In the genomic region with DNA sequence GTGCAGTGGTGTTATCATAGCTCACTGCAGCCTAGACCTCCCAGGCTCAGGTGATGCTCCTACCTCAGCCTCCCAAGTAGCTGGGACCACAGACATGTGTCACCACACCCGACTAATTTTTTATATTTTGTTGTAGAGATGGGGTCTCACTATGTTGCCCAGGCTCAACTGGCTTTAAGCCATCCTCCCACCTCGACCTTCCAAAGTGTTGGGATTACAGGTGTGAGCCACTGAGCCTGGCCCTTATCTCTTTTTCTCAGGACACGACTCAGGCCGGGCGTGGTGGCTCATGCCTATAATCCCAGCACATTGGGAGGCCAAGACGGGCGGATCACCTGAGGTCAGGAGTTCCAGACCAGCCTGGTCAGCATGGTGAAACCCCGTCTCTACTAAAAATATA, we compare ENCODE assay signal across 4 cellular contexts. TPM values are rescaled to one million over a fixed set of nuclear protein-coding genes. Genes with fewer than 3 reads are reported as not detected.
A peak's percentile ranks its signal among the peaks of the same experiment; 100 is the strongest.
DNase-seq lines count a peak whose midpoint lies in the region; ATAC-seq, FAIRE-seq and TF ChIP-seq lines count a peak whose summit lies in the region.
"Not testable (repeated sequence)": the region's sequence is repeated elsewhere in the genome, so short reads cannot be mapped to it uniquely, and the experiment has no call there.

No MANE protein-coding gene starts in this region.

- DNase-seq in RWPE2 (ENCODE audit: low spot score): peak; percentile 36
- not testable (repeated sequence) for DNase-seq in HepG2 (ENCODE audit: low spot score); nephron progenitor cell

- TF ChIP-seq CTCF in HEK293 (tag by site-specific recombination; IDR thresholded peaks at IDR 0.05); RWPE2 (IDR thresholded peaks at IDR 0.05; ENCODE audit: poor library complexity, severe bottlenecking); HepG2 (CRISPR knock-in tag; IDR thresholded peaks at IDR 0.05); nephron progenitor cell (IDR thresholded peaks at IDR 0.05): not testable (repeated sequence)

- not testable (repeated sequence) for H3K4me3 Mint-ChIP-seq in nephron progenitor cell

- BruUV-seq in HepG2 (replicated peaks; lab: Mats Ljungman, UMichigan): not testable (repeated sequence)

- not testable (repeated sequence) for H3K9me3 Mint-ChIP-seq in nephron progenitor cell

- H3K9me3 ChIP-seq in HEK293 (ENCODE audit: control insufficient read depth, insufficient read depth, low read depth, low read length); RWPE2 (ENCODE audit: severe bottlenecking); HepG2 (ENCODE audit: low read length): not testable (repeated sequence)

- not testable (repeated sequence) for H2AFZ ChIP-seq in HepG2 (ENCODE audit: low read length)

- not testable (repeated sequence) for H3K4me2 ChIP-seq in HepG2 (ENCODE audit: low read depth, low read length)

- CTCF ChIA-PET in HEK293 (lab: Yijun Ruan, JAX): interaction anchor here (0.6 kb wide), 1 partner anchor 367 kb away, joined by 4 read pairs; no protein-coding TSS in a partner anchor
- CTCF ChIA-PET in HepG2 (lab: Yijun Ruan, JAX; ENCODE audit: low intra/inter-chr PET ratio, low total read pairs): not testable (repeated sequence)

- H3K79me2 ChIP-seq in HepG2 (ENCODE audit: insufficient read depth, low read length): not testable (repeated sequence)

- H3K27ac Mint-ChIP-seq in nephron progenitor cell: peak overlapping the region; percentile 79

- TF ChIP-seq POLR2A in HepG2 (IDR thresholded peaks at IDR 0.05; ENCODE audit: insufficient read depth in 1 of 2, low read depth in 2 of 2, low read length in 2 of 2): not testable (repeated sequence)

- in situ Hi-C loops in HepG2 (cut with HindIII; ENCODE audit: extremely low pct_ligation_motif_present, low pct_unique_long_range_greater_than_20kb): not testable (repeated sequence)

- ATAC-seq in RWPE2 (ENCODE audit: low read depth); HepG2: not testable (repeated sequence)

- WGBS in HepG2 (ENCODE audit: low lambda C conversion rate): 55% methylated on average over 8 of the region's 8 CpGs

- not testable (repeated sequence) for H3K27ac ChIP-seq in HEK293 (ENCODE audit: extremely low read depth, low read depth, low read length); RWPE2 (ENCODE audit: poor library complexity, severe bottlenecking); HepG2 (ENCODE audit: extremely low read length, insufficient read depth, low read length)

- not testable (repeated sequence) for TF ChIP-seq RAD21 in HepG2 (CRISPR knock-in tag; IDR thresholded peaks at IDR 0.05)

- H3K9ac ChIP-seq in HepG2 (ENCODE audit: insufficient read depth, low read depth, low read length): not testable (repeated sequence)

- not testable (repeated sequence) for H3K4me1 ChIP-seq in HEK293 (ENCODE audit: control insufficient read depth, insufficient read depth, low read length); RWPE2 (ENCODE audit: insufficient read depth, poor library complexity, severe bottlenecking)
- peaks cover 40% of the 10 kb centered on the region for H3K4me1 ChIP-seq in HepG2 (ENCODE audit: insufficient read depth, low read length)

- intact Hi-C loops in HepG2 (cut with micrococcal nuclease; ENCODE audit: unreplicated experiment): not testable (repeated sequence)

- H3K4me3 ChIP-seq in HEK293 (ENCODE audit: low read depth, low read length); RWPE2 (ENCODE audit: severe bottlenecking); HepG2 (replicated peaks in 1 of 3; ENCODE audit: insufficient read depth in 1 of 3, low read depth in 2 of 3, low read length in 3 of 3): not testable (repeated sequence)

- peaks cover 11% of the 10 kb centered on the region for H3K4me1 Mint-ChIP-seq in nephron progenitor cell

- not testable (repeated sequence) for H4K20me1 ChIP-seq in HepG2 (ENCODE audit: insufficient read depth, low read length)

- H3K36me3 Mint-ChIP-seq in nephron progenitor cell (ENCODE audit: low read depth): not testable (repeated sequence)

- not testable (repeated sequence) for H3K27me3 ChIP-seq in RWPE2 (ENCODE audit: insufficient read depth, poor library complexity, severe bottlenecking)
- H3K27me3 ChIP-seq in HepG2 (ENCODE audit: control insufficient read depth in 1 of 2, insufficient read depth in 2 of 2, low read length in 2 of 2): peaks cover 11 to 61% of the 10 kb centered on the region in 2 experiments

- POLR2A ChIA-PET in HEK293 (lab: Yijun Ruan, JAX) (interaction anchor here (0.7 kb wide), 1 partner anchor 87 kb away, joined by 3 read pairs; no protein-coding TSS in a partner anchor), HepG2 (lab: Yijun Ruan, JAX) (interaction anchor here (0.6 kb wide), 1 partner anchor 82 kb away, joined by 3 read pairs; no protein-coding TSS in a partner anchor)

- H3K36me3 ChIP-seq in HEK293 (ENCODE audit: control insufficient read depth in 2 of 2, insufficient read depth in 1 of 2, low read length in 2 of 2); RWPE2 (ENCODE audit: low read depth); HepG2 (replicated peaks in 1 of 2; ENCODE audit: control insufficient read depth in 1 of 2, insufficient read depth in 2 of 2, low read length in 2 of 2): not testable (repeated sequence)

- not testable (repeated sequence) for FAIRE-seq in HepG2 (lab: Jason Lieb, UNC)

- not testable (repeated sequence) for TF ChIP-seq EP300 in HepG2 (IDR thresholded peaks at IDR 0.05; ENCODE audit: low read depth in 2 of 2, low read length in 2 of 2); HepG2 (CRISPR knock-in tag; IDR thresholded peaks at IDR 0.05; ENCODE audit: borderline replicate concordance)

- peaks cover 34% of the 10 kb centered on the region for H3K27me3 Mint-ChIP-seq in nephron progenitor cell (ENCODE audit: low read depth, poor library complexity)

RNA-seq across cellular contexts. Expression of a gene that starts 27.5 kb away (rescaled TPM):
- total RNA-seq in HepG2 (2016; rRNA removed; fragmentation: Illumina TruSeq; extraction: Trizol): 111 and 140 TPM in 2 replicates
- 76.5 and 89.9 TPM in 2 replicates for total RNA-seq in HepG2 (2016; cell fraction: cytosol; rRNA removed; fragmentation: Illumina TruSeq; extraction: Trizol; ENCODE audit: low read depth)
- total RNA-seq in HepG2 (2016; cell fraction: insoluble cytoplasmic fraction; rRNA removed; fragmentation: Illumina TruSeq; extraction: Trizol): 100 and 147 TPM in 2 replicates
- total RNA-seq in HepG2 (2016; cell fraction: membrane; rRNA removed; fragmentation: Illumina TruSeq; extraction: Trizol): 143 and 165 TPM in 2 replicates
- 53.5 and 61.2 TPM in 2 replicates for total RNA-seq in HepG2 (2016; cell fraction: nucleus; rRNA removed; fragmentation: Illumina TruSeq; extraction: Trizol)
- 46.5 and 59.7 TPM in 2 replicates for polyA plus RNA-seq in HepG2 (2011; rRNA removed)
- 37.0 and 59.3 TPM in 2 replicates for polyA plus RNA-seq in HepG2 (2011; cell fraction: cytosol; rRNA removed)
- polyA plus RNA-seq in HepG2 (2011; cell fraction: nucleus; rRNA removed): 97.5 and 120 TPM in 2 replicates
- polyA plus RNA-seq in HepG2 (2012): 28.3 and 32.0 TPM in 2 replicates
- 77.4 and 92.5 TPM in 2 replicates for polyA plus RNA-seq in HepG2 (2016; cell fraction: cytosol; fragmentation: Illumina TruSeq; extraction: Trizol; ENCODE audit: low read depth)
- polyA plus RNA-seq in HepG2 (2016; cell fraction: insoluble cytoplasmic fraction; fragmentation: Illumina TruSeq; extraction: Trizol; ENCODE audit: low read depth): 90.7 and 117 TPM in 2 replicates
- 117 and 123 TPM in 2 replicates for polyA plus RNA-seq in HepG2 (2016; cell fraction: membrane; fragmentation: Illumina TruSeq; extraction: Trizol; ENCODE audit: low read depth)
- polyA plus RNA-seq in HepG2 (2016; cell fraction: nucleus; fragmentation: Illumina TruSeq; extraction: Trizol; ENCODE audit: insufficient read depth, low read depth): 106 and 108 TPM in 2 replicates
- polyA minus RNA-seq in HepG2 (2011; rRNA and poly(A)+ RNA removed; ENCODE audit: low replicate concordance): 55.9 and 103 TPM in 2 replicates
- 23.3 and 25.9 TPM in 2 replicates for polyA minus RNA-seq in HepG2 (2011; cell fraction: cytosol; rRNA and poly(A)+ RNA removed)
- polyA minus RNA-seq in HepG2 (2011; cell fraction: nucleus; rRNA and poly(A)+ RNA removed): 32.0 and 34.5 TPM in 2 replicates

RNA-seq across cellular contexts. Expression of a gene that starts 36.4 kb away (rescaled TPM):
- total RNA-seq in HepG2 (2016; rRNA removed; fragmentation: Illumina TruSeq; extraction: Trizol): 39.1 and 72.5 TPM in 2 replicates
- total RNA-seq in HepG2 (2016; cell fraction: cytosol; rRNA removed; fragmentation: Illumina TruSeq; extraction: Trizol; ENCODE audit: low read depth): 76.8 and 84.3 TPM in 2 replicates
- 47.2 and 70.7 TPM in 2 replicates for total RNA-seq in HepG2 (2016; cell fraction: insoluble cytoplasmic fraction; rRNA removed; fragmentation: Illumina TruSeq; extraction: Trizol)
- 95.6 and 107 TPM in 2 replicates for total RNA-seq in HepG2 (2016; cell fraction: membrane; rRNA removed; fragmentation: Illumina TruSeq; extraction: Trizol)
- total RNA-seq in HepG2 (2016; cell fraction: nucleus; rRNA removed; fragmentation: Illumina TruSeq; extraction: Trizol): 26.8 and 29.8 TPM in 2 replicates
- polyA plus RNA-seq in HepG2 (2011; rRNA removed): 94.1 and 112 TPM in 2 replicates
- polyA plus RNA-seq in HepG2 (2011; cell fraction: cytosol; rRNA removed): 137 and 215 TPM in 2 replicates
- polyA plus RNA-seq in HepG2 (2011; cell fraction: nucleus; rRNA removed): 94.6 and 96.1 TPM in 2 replicates
- polyA plus RNA-seq in HepG2 (2012): 83.0 and 86.6 TPM in 2 replicates
- polyA plus RNA-seq in HepG2 (2016; cell fraction: cytosol; fragmentation: Illumina TruSeq; extraction: Trizol; ENCODE audit: low read depth): 367 and 487 TPM in 2 replicates
- polyA plus RNA-seq in HepG2 (2016; cell fraction: insoluble cytoplasmic fraction; fragmentation: Illumina TruSeq; extraction: Trizol; ENCODE audit: low read depth): 281 and 289 TPM in 2 replicates
- 273 and 345 TPM in 2 replicates for polyA plus RNA-seq in HepG2 (2016; cell fraction: membrane; fragmentation: Illumina TruSeq; extraction: Trizol; ENCODE audit: low read depth)
- polyA plus RNA-seq in HepG2 (2016; cell fraction: nucleus; fragmentation: Illumina TruSeq; extraction: Trizol; ENCODE audit: insufficient read depth, low read depth): 148 and 167 TPM in 2 replicates
- polyA minus RNA-seq in HepG2 (2011; rRNA and poly(A)+ RNA removed; ENCODE audit: low replicate concordance): 58.6 and 62.0 TPM in 2 replicates
- polyA minus RNA-seq in HepG2 (2011; cell fraction: cytosol; rRNA and poly(A)+ RNA removed): 34.6 and 36.8 TPM in 2 replicates
- polyA minus RNA-seq in HepG2 (2011; cell fraction: nucleus; rRNA and poly(A)+ RNA removed): 24.0 and 29.4 TPM in 2 replicates

RNA-seq across cellular contexts. Expression of a gene that starts 55.8 kb away (rescaled TPM):
- total RNA-seq in HepG2 (2016; rRNA removed; fragmentation: Illumina TruSeq; extraction: Trizol): 54.1 and 73.3 TPM in 2 replicates
- total RNA-seq in HepG2 (2016; cell fraction: cytosol; rRNA removed; fragmentation: Illumina TruSeq; extraction: Trizol; ENCODE audit: low read depth): 23.7 and 25.3 TPM in 2 replicates
- total RNA-seq in HepG2 (2016; cell fraction: insoluble cytoplasmic fraction; rRNA removed; fragmentation: Illumina TruSeq; extraction: Trizol): 46.3 and 75.5 TPM in 2 replicates
- total RNA-seq in HepG2 (2016; cell fraction: membrane; rRNA removed; fragmentation: Illumina TruSeq; extraction: Trizol): 26.2 and 27.2 TPM in 2 replicates
- total RNA-seq in HepG2 (2016; cell fraction: nucleus; rRNA removed; fragmentation: Illumina TruSeq; extraction: Trizol): 61.6 and 70.3 TPM in 2 replicates
- 78.1 and 85.3 TPM in 2 replicates for polyA plus RNA-seq in HepG2 (2011; rRNA removed)
- polyA plus RNA-seq in HepG2 (2011; cell fraction: cytosol; rRNA removed): 23.0 and 37.1 TPM in 2 replicates
- 599 and 842 TPM in 2 replicates for polyA plus RNA-seq in HepG2 (2011; cell fraction: nucleus; rRNA removed)
- 50.3 and 58.5 TPM in 2 replicates for polyA plus RNA-seq in HepG2 (2012)
- polyA plus RNA-seq in HepG2 (2016; cell fraction: cytosol; fragmentation: Illumina TruSeq; extraction: Trizol; ENCODE audit: low read depth): 10.3 and 14.6 TPM in 2 replicates
- polyA plus RNA-seq in HepG2 (2016; cell fraction: insoluble cytoplasmic fraction; fragmentation: Illumina TruSeq; extraction: Trizol; ENCODE audit: low read depth): 49.0 and 65.5 TPM in 2 replicates
- polyA plus RNA-seq in HepG2 (2016; cell fraction: membrane; fragmentation: Illumina TruSeq; extraction: Trizol; ENCODE audit: low read depth): 20.0 and 26.0 TPM in 2 replicates
- polyA plus RNA-seq in HepG2 (2016; cell fraction: nucleus; fragmentation: Illumina TruSeq; extraction: Trizol; ENCODE audit: insufficient read depth, low read depth): 239 and 240 TPM in 2 replicates
- polyA minus RNA-seq in HepG2 (2011; rRNA and poly(A)+ RNA removed; ENCODE audit: low replicate concordance): 124 and 132 TPM in 2 replicates
- polyA minus RNA-seq in HepG2 (2011; cell fraction: cytosol; rRNA and poly(A)+ RNA removed): 22.8 and 27.9 TPM in 2 replicates
- 76.9 and 79.1 TPM in 2 replicates for polyA minus RNA-seq in HepG2 (2011; cell fraction: nucleus; rRNA and poly(A)+ RNA removed)

RNA-seq across cellular contexts. Expression of a gene that starts 56.0 kb away (rescaled TPM):
- 18.8 and 20.8 TPM in 2 replicates for total RNA-seq in HepG2 (2016; rRNA removed; fragmentation: Illumina TruSeq; extraction: Trizol)
- total RNA-seq in HepG2 (2016; cell fraction: cytosol; rRNA removed; fragmentation: Illumina TruSeq; extraction: Trizol; ENCODE audit: low read depth): 17.5 and 20.2 TPM in 2 replicates
- 21.5 and 21.9 TPM in 2 replicates for total RNA-seq in HepG2 (2016; cell fraction: insoluble cytoplasmic fraction; rRNA removed; fragmentation: Illumina TruSeq; extraction: Trizol)
- total RNA-seq in HepG2 (2016; cell fraction: membrane; rRNA removed; fragmentation: Illumina TruSeq; extraction: Trizol): 24.3 and 26.3 TPM in 2 replicates
- 10.5 and 14.3 TPM in 2 replicates for total RNA-seq in HepG2 (2016; cell fraction: nucleus; rRNA removed; fragmentation: Illumina TruSeq; extraction: Trizol)
- polyA plus RNA-seq in HepG2 (2011; rRNA removed): 30.8 and 32.1 TPM in 2 replicates
- 30.7 and 36.8 TPM in 2 replicates for polyA plus RNA-seq in HepG2 (2011; cell fraction: cytosol; rRNA removed)
- polyA plus RNA-seq in HepG2 (2011; cell fraction: nucleus; rRNA removed): 21.1 and 26.0 TPM in 2 replicates
- polyA plus RNA-seq in HepG2 (2012): 16.3 and 19.8 TPM in 2 replicates
- polyA plus RNA-seq in HepG2 (2016; cell fraction: cytosol; fragmentation: Illumina TruSeq; extraction: Trizol; ENCODE audit: low read depth): 22.8 and 26.9 TPM in 2 replicates
- polyA plus RNA-seq in HepG2 (2016; cell fraction: insoluble cytoplasmic fraction; fragmentation: Illumina TruSeq; extraction: Trizol; ENCODE audit: low read depth): 25.4 and 25.5 TPM in 2 replicates
- polyA plus RNA-seq in HepG2 (2016; cell fraction: membrane; fragmentation: Illumina TruSeq; extraction: Trizol; ENCODE audit: low read depth): 24.7 and 30.0 TPM in 2 replicates
- polyA plus RNA-seq in HepG2 (2016; cell fraction: nucleus; fragmentation: Illumina TruSeq; extraction: Trizol; ENCODE audit: insufficient read depth, low read depth): 41.6 and 53.5 TPM in 2 replicates
- 17.2 and 24.1 TPM in 2 replicates for polyA minus RNA-seq in HepG2 (2011; rRNA and poly(A)+ RNA removed; ENCODE audit: low replicate concordance)
- polyA minus RNA-seq in HepG2 (2011; cell fraction: cytosol; rRNA and poly(A)+ RNA removed): 4.7 and 5.4 TPM in 2 replicates
- 10.7 and 14.5 TPM in 2 replicates for polyA minus RNA-seq in HepG2 (2011; cell fraction: nucleus; rRNA and poly(A)+ RNA removed)
